8 cellular contexts compared by ENCODE assay signal in genomic region chr1:203593723-203594122, GRCh38. TPM values are rescaled to one million over a fixed set of nuclear protein-coding genes. Genes with fewer than 3 reads are reported as not detected.
A peak's percentile ranks its signal among the peaks of the same experiment; 100 is the strongest.
DNase-seq lines count a peak whose midpoint lies in the region; ATAC-seq, FAIRE-seq and TF ChIP-seq lines count a peak whose summit lies in the region.

No MANE protein-coding gene starts in this region.

- intact Hi-C loops in CD14-positive monocyte (cut with micrococcal nuclease): loop anchor here (10.0 kb wide), 2 partner anchors 101 to 111 kb away; no protein-coding TSS in a partner anchor

- H3K27me3 Mint-ChIP-seq in CD14-positive monocyte (ENCODE audit: low read depth in 3 of 3): peaks cover 1 to 7% (median 1%) of the 10 kb centered on the region in 3 donors

- H3K27ac Mint-ChIP-seq in CD14-positive monocyte: peak overlapping the region in 5 of 7 donors; percentile 40 to 93 (median 88)

- no peaks in the 10 kb centered on the region for H3K36me3 Mint-ChIP-seq in CD14-positive monocyte

- DNase-seq in CD14-positive monocyte (ENCODE audit: low spot score) (peak; percentile 67), LoVo (ENCODE audit: low spot score) (peak; percentile 22), HTR-8/SVneo (ENCODE audit: insufficient read length, low spot score) (no peak), epidermal melanocyte (ENCODE audit: insufficient read length, low spot score) (no peak), hepatic stellate cell (ENCODE audit: low spot score) (no peak)
- peak; percentile 59 for DNase-seq in activated CD4-positive, alpha-beta T cell treated with anti-CD3 and anti-CD28 coated beads, Interleukin-2, amount 50 U/mL, for 1 hour
- DNase-seq in stimulated activated CD4-positive, alpha-beta T cell treated with anti-CD3 and anti-CD28 coated beads, Interleukin-2, amount 100 ng/mL, for 4 hours (ENCODE audit: low read depth): peak; percentile 37

- peak; percentile 48 for TF ChIP-seq CTCF in CD14-positive monocyte (IDR thresholded peaks at IDR 0.05)

- ATAC-seq in esophagus mucosa: peak; percentile 49

- H3K4me3 Mint-ChIP-seq in CD14-positive monocyte: no peak overlapping the region

- peaks cover 0 to 1% (median 0%) of the 10 kb centered on the region in 7 donors for H3K9me3 Mint-ChIP-seq in CD14-positive monocyte

- FAIRE-seq in HTR-8/SVneo (lab: Jason Lieb, UNC): no peak

- H3K4me1 Mint-ChIP-seq in CD14-positive monocyte: peaks cover 28% of the 10 kb centered on the region

RNA-seq across cellular contexts. Expression of gene ATP2B4, which starts 32.9 kb away (rescaled TPM):
- polyA plus RNA-seq in CD14-positive monocyte: 10 to 100 TPM in 1 of 2 donors, 1 to 10 TPM in 1; 7.8 to 13.2 TPM
- total RNA-seq in esophagus mucosa: 28.3 TPM

Comparison
In these comparisons a context has a peak if more than half of its experiments do, and no peak if none do; other contexts are left out.
1. DNase-seq: peak in CD14-positive monocyte (single experiment), LoVo (single experiment), activated CD4-positive, alpha-beta T cell treated with anti-CD3 and anti-CD28 coated beads, Interleukin-2, amount 50 U/mL, for 1 hour (single experiment) and stimulated activated CD4-positive, alpha-beta T cell treated with anti-CD3 and anti-CD28 coated beads, Interleukin-2, amount 100 ng/mL, for 4 hours (single experiment); none in HTR-8/SVneo (single experiment), epidermal melanocyte (single experiment) and hepatic stellate cell (single experiment).